1 cellular context compared by ENCODE assay signal in the genomic region with DNA sequence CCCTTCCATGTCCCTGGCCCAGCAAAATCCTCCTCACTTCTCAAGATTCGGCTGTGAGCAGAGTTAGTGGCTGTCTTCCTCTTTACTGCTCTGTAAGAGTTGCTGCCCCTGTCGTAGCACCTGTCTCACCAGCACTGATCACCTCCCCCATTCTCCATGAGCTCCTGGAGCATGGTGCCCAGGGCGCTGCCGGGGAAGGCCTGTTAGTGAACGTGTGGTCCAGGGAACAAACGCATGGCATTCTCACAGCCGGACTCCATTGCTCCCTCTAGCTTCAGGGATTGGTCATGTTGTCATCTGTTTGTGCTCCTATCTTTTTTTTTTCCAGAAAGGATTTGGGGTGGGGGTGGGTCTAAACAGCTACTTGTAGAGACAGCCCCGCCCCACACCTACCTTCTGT.
TF ChIP-seq lines count a peak whose summit lies in the region.

No MANE protein-coding gene starts in this region.

TF ChIP-seq in liver, 16 proteins besides CTCF, POLR2A, EP300 and RAD21 (continued from another document):
- TF ChIP-seq, protein P1, sequence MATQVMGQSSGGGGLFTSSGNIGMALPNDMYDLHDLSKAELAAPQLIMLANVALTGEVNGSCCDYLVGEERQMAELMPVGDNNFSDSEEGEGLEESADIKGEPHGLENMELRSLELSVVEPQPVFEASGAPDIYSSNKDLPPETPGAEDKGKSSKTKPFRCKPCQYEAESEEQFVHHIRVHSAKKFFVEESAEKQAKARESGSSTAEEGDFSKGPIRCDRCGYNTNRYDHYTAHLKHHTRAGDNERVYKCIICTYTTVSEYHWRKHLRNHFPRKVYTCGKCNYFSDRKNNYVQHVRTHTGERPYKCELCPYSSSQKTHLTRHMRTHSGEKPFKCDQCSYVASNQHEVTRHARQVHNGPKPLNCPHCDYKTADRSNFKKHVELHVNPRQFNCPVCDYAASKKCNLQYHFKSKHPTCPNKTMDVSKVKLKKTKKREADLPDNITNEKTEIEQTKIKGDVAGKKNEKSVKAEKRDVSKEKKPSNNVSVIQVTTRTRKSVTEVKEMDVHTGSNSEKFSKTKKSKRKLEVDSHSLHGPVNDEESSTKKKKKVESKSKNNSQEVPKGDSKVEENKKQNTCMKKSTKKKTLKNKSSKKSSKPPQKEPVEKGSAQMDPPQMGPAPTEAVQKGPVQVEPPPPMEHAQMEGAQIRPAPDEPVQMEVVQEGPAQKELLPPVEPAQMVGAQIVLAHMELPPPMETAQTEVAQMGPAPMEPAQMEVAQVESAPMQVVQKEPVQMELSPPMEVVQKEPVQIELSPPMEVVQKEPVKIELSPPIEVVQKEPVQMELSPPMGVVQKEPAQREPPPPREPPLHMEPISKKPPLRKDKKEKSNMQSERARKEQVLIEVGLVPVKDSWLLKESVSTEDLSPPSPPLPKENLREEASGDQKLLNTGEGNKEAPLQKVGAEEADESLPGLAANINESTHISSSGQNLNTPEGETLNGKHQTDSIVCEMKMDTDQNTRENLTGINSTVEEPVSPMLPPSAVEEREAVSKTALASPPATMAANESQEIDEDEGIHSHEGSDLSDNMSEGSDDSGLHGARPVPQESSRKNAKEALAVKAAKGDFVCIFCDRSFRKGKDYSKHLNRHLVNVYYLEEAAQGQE (IDR thresholded peaks at IDR 0.05) = no peak
- TF ChIP-seq EGR1 (IDR thresholded peaks at IDR 0.05; ENCODE audit: low read depth in 2 of 2) (no peak), YY1 (IDR thresholded peaks at IDR 0.05) (no peak), SP1 (IDR thresholded peaks at IDR 0.05) (no peak), RXRA (IDR thresholded peaks at IDR 0.05) (no peak), TAF1 (conservative IDR thresholded peaks at IDR 0.05) (no peak), FOXA2 (IDR thresholded peaks at IDR 0.05) (no peak), HNF4A (conservative IDR thresholded peaks at IDR 0.05) (no peak)
- TF ChIP-seq, protein P2, sequence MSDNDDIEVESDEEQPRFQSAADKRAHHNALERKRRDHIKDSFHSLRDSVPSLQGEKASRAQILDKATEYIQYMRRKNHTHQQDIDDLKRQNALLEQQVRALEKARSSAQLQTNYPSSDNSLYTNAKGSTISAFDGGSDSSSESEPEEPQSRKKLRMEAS (IDR thresholded peaks at IDR 0.05) = no peak
